In genomic region chr11:95884364-95884763, GRCh38 we compare ENCODE assay signal across 17 cellular contexts. TPM values are rescaled to one million over a fixed set of nuclear protein-coding genes. Genes with fewer than 3 reads are reported as not detected.
A peak's percentile ranks its signal among the peaks of the same experiment; 100 is the strongest.
DNase-seq lines count a peak whose midpoint lies in the region; ATAC-seq and TF ChIP-seq lines count a peak whose summit lies in the region.
"Had no signal": no experiment of that assay in that cellular context is flagged by ENCODE, and none has a peak within 500 bp of the region (broad histone marks: within the 10 kb centered on the region; RNA-seq: fewer than 3 reads in every experiment).

No MANE protein-coding gene starts in this region.

- H2BK12ac ChIP-seq in mesenchymal stem cell (ENCODE audit: low read length in 2 of 2): no peak overlapping the region

- H3K4me3 ChIP-seq in AG09309 (ENCODE audit: control insufficient read depth, low read depth, low read length): no peak overlapping the region
- H3K4me3 ChIP-seq in mesenchymal stem cell (ENCODE audit: insufficient read depth in 1 of 2, low read depth in 1 of 2, low read length in 2 of 2): no peak overlapping the region
- H3K4me3 ChIP-seq in heart right ventricle: no peak overlapping the region
- H3K4me3 ChIP-seq: ascending aorta, ovary, upper lobe of right lung had no signal

- no peak overlapping the region for H3K4ac ChIP-seq in mesenchymal stem cell (ENCODE audit: low read depth in 1 of 2, low read length in 2 of 2)

- CTCF ChIA-PET in activated naive CD4-positive, alpha-beta T cell treated with anti-CD3 and anti-CD28 coated beads for 36 hours (lab: Charles Lee): no interaction called here

- no peak overlapping the region for H3K27ac ChIP-seq in mesenchymal stem cell (ENCODE audit: low read length, poor library complexity, severe bottlenecking)
- H3K27ac ChIP-seq in heart right ventricle: no peak overlapping the region
- H3K27ac ChIP-seq: ascending aorta, ovary, upper lobe of right lung had no signal

- no peak overlapping the region for H3K4me3 Mint-ChIP-seq in activated naive CD4-positive, alpha-beta T cell treated with anti-CD3 and anti-CD28 coated beads for 36 hours
- H3K4me3 Mint-ChIP-seq: endodermal cell had no signal

- no peak overlapping the region for H2AFZ ChIP-seq in mesenchymal stem cell (ENCODE audit: low read depth, low read length)

- no peak overlapping the region for H3K4me2 ChIP-seq in mesenchymal stem cell (ENCODE audit: low read length, poor library complexity, severe bottlenecking)

- peak; percentile 1 for DNase-seq in AG09309 (ENCODE audit: low read depth)
- peak; percentile 51 for DNase-seq in NCI-H226
- DNase-seq in dermis microvascular lymphatic vessel endothelial cell (ENCODE audit: low read depth in 2 of 2): peak; percentile 82 to 94
- DNase-seq in mesenchymal stem cell: peak; percentile 47
- DNase-seq in activated naive CD4-positive, alpha-beta T cell treated with anti-CD3 and anti-CD28 coated beads for 36 hours: no peak
- no peak for DNase-seq in head of caudate nucleus
- DNase-seq in DMS79 (lab: John Stamatoyannopoulos, UW): no peak
- DNase-seq in heart right ventricle: no peak
- DNase-seq: BE2C; DND-41; endodermal cell; NCI-H345; ovary; RPMI8226; stimulated activated CD8-positive, alpha-beta memory T cell treated with anti-CD3 and anti-CD28 coated beads, Interleukin-4, amount 100 ng/mL, for 48 hours; upper lobe of right lung had no signal

- H3K4me1 ChIP-seq in mesenchymal stem cell (ENCODE audit: control insufficient read depth, insufficient read depth, low read depth, low read length) (no peaks in the 10 kb centered on the region), heart right ventricle (peaks cover 0 to 28% (median 4%) of the 10 kb centered on the region in 9 donors)
- H3K4me1 ChIP-seq: ascending aorta, BE2C, upper lobe of right lung had no signal

- no peak overlapping the region for H3K27ac Mint-ChIP-seq in activated naive CD4-positive, alpha-beta T cell treated with anti-CD3 and anti-CD28 coated beads for 36 hours
- H3K27ac Mint-ChIP-seq: endodermal cell had no signal

- H3K27me3 Mint-ChIP-seq in activated naive CD4-positive, alpha-beta T cell treated with anti-CD3 and anti-CD28 coated beads for 36 hours (ENCODE audit: low read depth): no peaks in the 10 kb centered on the region

- H4K8ac ChIP-seq in mesenchymal stem cell (ENCODE audit: low read length): no peak overlapping the region

- no peaks in the 10 kb centered on the region for H3K9me3 Mint-ChIP-seq in activated naive CD4-positive, alpha-beta T cell treated with anti-CD3 and anti-CD28 coated beads for 36 hours
- H3K9me3 Mint-ChIP-seq: endodermal cell had no signal

- no peak for ATAC-seq in heart right ventricle
- ATAC-seq: upper lobe of right lung had no signal

- no peak overlapping the region for H2BK5ac ChIP-seq in mesenchymal stem cell (ENCODE audit: low read depth, low read length, poor library complexity, severe bottlenecking)

- H3K9ac ChIP-seq in mesenchymal stem cell (ENCODE audit: low read length): no peak overlapping the region

- intact Hi-C loops in activated naive CD4-positive, alpha-beta T cell treated with anti-CD3 and anti-CD28 coated beads for 36 hours (cut with micrococcal nuclease): no loop called here
- intact Hi-C loops in head of caudate nucleus (cut with DNase I) (no loop called here), heart right ventricle (cut with DNase I) (loop anchor here in 1 of 10 donors (1.0 kb wide), 1 partner anchor 38 kb away; no protein-coding TSS in a partner anchor)

- H2AK5ac ChIP-seq in mesenchymal stem cell (ENCODE audit: low read length, severe bottlenecking): no peak overlapping the region

- no peak overlapping the region for H3K18ac ChIP-seq in mesenchymal stem cell (ENCODE audit: low read depth in 1 of 2, low read length in 2 of 2)

- no peaks in the 10 kb centered on the region for H3K27me3 ChIP-seq in mesenchymal stem cell (ENCODE audit: control insufficient read depth in 1 of 2, insufficient read depth in 1 of 2, low read length in 2 of 2)
- H3K27me3 ChIP-seq in heart right ventricle: no peaks in the 10 kb centered on the region
- H3K27me3 ChIP-seq: ascending aorta, BE2C, ovary, upper lobe of right lung had no signal

- peaks cover 9% of the 10 kb centered on the region for H3K4me1 Mint-ChIP-seq in activated naive CD4-positive, alpha-beta T cell treated with anti-CD3 and anti-CD28 coated beads for 36 hours (ENCODE audit: low read depth)

- H2BK15ac ChIP-seq in mesenchymal stem cell (ENCODE audit: low read depth, poor library complexity, severe bottlenecking): no peak overlapping the region

- H4K91ac ChIP-seq in mesenchymal stem cell (ENCODE audit: low read length): no peak overlapping the region

- peaks cover 16% of the 10 kb centered on the region for H3K36me3 Mint-ChIP-seq in activated naive CD4-positive, alpha-beta T cell treated with anti-CD3 and anti-CD28 coated beads for 36 hours (ENCODE audit: low read depth)

- no peak overlapping the region for H3K23ac ChIP-seq in mesenchymal stem cell (ENCODE audit: low read length in 2 of 2)

- TF ChIP-seq CTCF in AG09309 (IDR thresholded peaks at IDR 0.05; ENCODE audit: control insufficient read depth, insufficient read depth, low read depth, low read length, missing control alignments) (no peak), heart right ventricle (IDR thresholded peaks at IDR 0.05) (no peak)

- H3K36me3 ChIP-seq in mesenchymal stem cell (ENCODE audit: control insufficient read depth in 1 of 2, insufficient read depth in 2 of 2, low read depth in 1 of 2, low read length in 2 of 2) (peaks cover 0 to 41% of the 10 kb centered on the region in 2 experiments), heart right ventricle (peaks cover 0 to 53% (median 5%) of the 10 kb centered on the region in 9 donors)
- H3K36me3 ChIP-seq: ovary had no signal

- H2BK120ac ChIP-seq in mesenchymal stem cell (ENCODE audit: low read depth, low read length): no peak overlapping the region

- 78% methylated on average over 1 of the region's 1 CpG for whole genome bisulfite sequencing in mesenchymal stem cell
- 83 to 86% methylated on average over 1 of the region's 1 CpG for WGBS in heart right ventricle, 2 donors

- peaks cover 7% of the 10 kb centered on the region for H3K79me1 ChIP-seq in mesenchymal stem cell (replicated peaks; ENCODE audit: low read length, poor library complexity, severe bottlenecking)

- H3K9me3 ChIP-seq in mesenchymal stem cell (ENCODE audit: control insufficient read depth, low read length) (no peaks in the 10 kb centered on the region), heart right ventricle (no peaks in the 10 kb centered on the region)
- H3K9me3 ChIP-seq: ascending aorta, BE2C, ovary, upper lobe of right lung had no signal

- H3K14ac ChIP-seq in mesenchymal stem cell (ENCODE audit: low read length in 2 of 2): no peak overlapping the region

RNA-seq across cellular contexts. Expression of gene MTMR2, which starts 39.5 kb away (rescaled TPM):
- 47.3 and 48.7 TPM in 2 replicates for total RNA-seq in dermis microvascular lymphatic vessel endothelial cell
- polyA plus RNA-seq in mesenchymal stem cell (2013, experiment 1 of 2): 28.6 TPM
- polyA plus RNA-seq in mesenchymal stem cell (2013, experiment 2 of 2): 29.2 TPM
- total RNA-seq in activated naive CD4-positive, alpha-beta T cell treated with anti-CD3 and anti-CD28 coated beads for 36 hours: 10 to 100 TPM; 32.5 to 34.6 TPM
- total RNA-seq in heart right ventricle: 10 to 100 TPM; 16.3 to 23.1 (median 20.3) TPM
- 10 to 100 TPM in 1 of 2 donors, 1 to 10 TPM in 1; 7.8 to 10.2 TPM for polyA plus RNA-seq in heart right ventricle

Comparison
In these comparisons a context has a peak if more than half of its experiments do, and no peak if none do; other contexts are left out.
1. DNase-seq: peak in AG09309 (single experiment), NCI-H226 (single experiment), dermis microvascular lymphatic vessel endothelial cell (2 of 2) and mesenchymal stem cell (single experiment); none in activated naive CD4-positive, alpha-beta T cell treated with anti-CD3 and anti-CD28 coated beads for 36 hours (single experiment), head of caudate nucleus (0 of 42), DMS79 (single experiment) and heart right ventricle (0 of 2).